15 cellular contexts compared by ENCODE assay signal in the genomic region with DNA sequence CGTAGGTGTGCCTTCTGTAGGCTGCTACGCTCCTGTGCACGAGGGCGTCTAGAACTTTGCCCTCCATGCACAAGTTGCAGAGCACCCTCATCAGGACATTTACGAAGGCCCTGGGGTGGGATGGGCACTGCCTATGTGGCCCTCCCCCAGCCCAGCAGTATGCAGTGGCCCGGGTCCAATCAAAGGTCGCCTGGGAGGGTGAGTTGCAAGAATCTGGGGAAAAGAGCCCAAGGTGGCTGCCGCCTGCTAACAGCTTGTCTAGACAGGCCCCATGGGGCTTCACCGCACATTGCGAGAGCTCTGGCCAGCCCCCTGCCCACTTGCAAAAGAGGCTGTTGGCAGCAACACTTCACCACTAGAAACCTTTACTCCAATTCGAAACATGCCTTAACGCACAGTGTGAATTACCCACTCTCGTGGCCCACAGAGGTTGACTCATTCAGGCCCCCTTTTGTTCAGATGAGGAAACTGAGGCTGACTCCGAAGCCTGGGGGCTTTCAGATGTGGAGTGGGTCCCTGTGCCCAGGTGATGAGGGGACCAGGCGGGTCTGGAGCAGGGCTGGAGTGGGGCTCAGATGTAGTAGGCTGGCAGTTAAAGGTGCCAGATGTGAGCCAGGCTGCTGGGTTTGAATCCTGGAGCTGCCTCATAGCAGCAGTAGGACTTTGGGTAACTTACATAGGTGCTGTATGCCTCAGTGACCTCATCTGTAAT. TPM values are rescaled to one million over a fixed set of nuclear protein-coding genes. Genes with fewer than 3 reads are reported as not detected.
DNase-seq lines count a peak whose midpoint lies in the region; ATAC-seq and TF ChIP-seq lines count a peak whose summit lies in the region.
"Had no signal": no experiment of that assay in that cellular context is flagged by ENCODE, and none has a peak within 500 bp of the region (broad histone marks: within the 10 kb centered on the region; RNA-seq: fewer than 3 reads in every experiment).

No MANE protein-coding gene starts in this region.

- H2BK15ac ChIP-seq in mesenchymal stem cell (ENCODE audit: low read depth, poor library complexity, severe bottlenecking) = peak overlapping the region; percentile 93

- no peak overlapping the region for H2AFZ ChIP-seq in mesenchymal stem cell (ENCODE audit: low read depth, low read length)

- TF ChIP-seq CTCF in HFF-Myc (IDR thresholded peaks at IDR 0.05; ENCODE audit: low read depth, low read length, missing control alignments) (no peak), coronary artery (IDR thresholded peaks at IDR 0.05) (no peak), suprapubic skin (IDR thresholded peaks at IDR 0.05) (no peak)

- no peak for ATAC-seq in GM21825 (IDR thresholded peaks at IDR 0.05; ENCODE audit: unreplicated experiment)
- ATAC-seq: foreskin keratinocyte had no signal

- peak overlapping the region; percentile 60 for H4K91ac ChIP-seq in mesenchymal stem cell (ENCODE audit: low read length)

- H2BK120ac ChIP-seq in mesenchymal stem cell (ENCODE audit: low read depth, low read length) = peak overlapping the region; percentile 73

- H4K8ac ChIP-seq in mesenchymal stem cell (ENCODE audit: low read length) = peak overlapping the region; percentile 83

- peak overlapping the region; percentile 21 for H2AK5ac ChIP-seq in mesenchymal stem cell (ENCODE audit: low read length, severe bottlenecking)

- H3K9me3 ChIP-seq in mesenchymal stem cell (ENCODE audit: control insufficient read depth, low read length) (no peaks in the 10 kb centered on the region), suprapubic skin (no peaks in the 10 kb centered on the region)

- H3K4me1 ChIP-seq in mesenchymal stem cell (ENCODE audit: control insufficient read depth, insufficient read depth, low read depth, low read length) = peaks cover 67% of the 10 kb centered on the region
- H3K4me1 ChIP-seq in suprapubic skin = peaks cover 9% of the 10 kb centered on the region
- H3K4me1 ChIP-seq: foreskin keratinocyte had no signal

- TF ChIP-seq EP300 in suprapubic skin (IDR thresholded peaks at IDR 0.05) = no peak

- H2BK12ac ChIP-seq in mesenchymal stem cell (ENCODE audit: low read length in 2 of 2) = peak overlapping the region; percentile 65

- H3K27ac ChIP-seq in coronary artery (peak overlapping the region; percentile 94 to 95), mesenchymal stem cell (ENCODE audit: low read length, poor library complexity, severe bottlenecking) (no peak overlapping the region), suprapubic skin (peak overlapping the region; percentile 19)
- H3K27ac ChIP-seq: foreskin keratinocyte, VCaP had no signal

- H3K23ac ChIP-seq in mesenchymal stem cell (ENCODE audit: low read length in 2 of 2) = no peak overlapping the region

- no peak for DNase-seq in HFF-Myc (ENCODE audit: extremely low read depth, low read depth)
- peak; percentile 80 for DNase-seq in coronary artery (ENCODE audit: low spot score)
- no peak for DNase-seq in mesenchymal stem cell
- DNase-seq in suprapubic skin (ENCODE audit: low spot score in 2 of 2) = no peak
- DNase-seq in DMS79 treated with DMSO at 0.1 percent for 48 hours (lab: John Stamatoyannopoulos, UW) = no peak
- no peak for DNase-seq in AML-193 (lab: John Stamatoyannopoulos, UW)
- DNase-seq in NCI-H187 treated with DMSO at 0.1 percent for 48 hours (lab: John Stamatoyannopoulos, UW) = no peak
- DNase-seq: activated naive CD4-positive, alpha-beta T cell; foreskin keratinocyte; H7; NCI-H2171 treated with DMSO at 0.1 percent for 48 hours; nephron progenitor cell had no signal

- WGBS in mesenchymal stem cell = 92% methylated on average over 15 of the region's 15 CpGs
- WGBS in suprapubic skin = 65% methylated on average over 15 of the region's 15 CpGs

- H3K27me3 ChIP-seq in mesenchymal stem cell (ENCODE audit: control insufficient read depth in 1 of 2, insufficient read depth in 1 of 2, low read length in 2 of 2) = no peaks in the 10 kb centered on the region
- H3K27me3 ChIP-seq in suprapubic skin = no peaks in the 10 kb centered on the region

- peaks cover 0 to 20% of the 10 kb centered on the region in 2 experiments for H3K36me3 ChIP-seq in mesenchymal stem cell (ENCODE audit: control insufficient read depth in 1 of 2, insufficient read depth in 2 of 2, low read depth in 1 of 2, low read length in 2 of 2)
- no peaks in the 10 kb centered on the region for H3K36me3 ChIP-seq in suprapubic skin

- H2BK5ac ChIP-seq in mesenchymal stem cell (ENCODE audit: low read depth, low read length, poor library complexity, severe bottlenecking) = no peak overlapping the region

- peak overlapping the region; percentile 83 to 88 for H3K18ac ChIP-seq in mesenchymal stem cell (ENCODE audit: low read depth in 1 of 2, low read length in 2 of 2)

- H3K4me2 ChIP-seq in mesenchymal stem cell (ENCODE audit: low read length, poor library complexity, severe bottlenecking) = no peak overlapping the region

- peak overlapping the region in 1 of 2 experiments; percentile 47 for H3K4ac ChIP-seq in mesenchymal stem cell (ENCODE audit: low read depth in 1 of 2, low read length in 2 of 2)

- TF ChIP-seq POLR2A in suprapubic skin (IDR thresholded peaks at IDR 0.05) = no peak

- no peak overlapping the region for H3K9ac ChIP-seq in mesenchymal stem cell (ENCODE audit: low read length)

- peaks cover 11% of the 10 kb centered on the region for H3K79me1 ChIP-seq in mesenchymal stem cell (replicated peaks; ENCODE audit: low read length, poor library complexity, severe bottlenecking)

- H3K14ac ChIP-seq in mesenchymal stem cell (ENCODE audit: low read length in 2 of 2) = peak overlapping the region in 1 of 2 experiments; percentile 35

- H3K4me3 ChIP-seq in HFF-Myc (replicated peaks; ENCODE audit: low read depth, low read length) = peak overlapping the region; percentile 64; the same call in 1 of the 2 replicates
- peak overlapping the region; percentile 85 for H3K4me3 ChIP-seq in coronary artery
- no peak overlapping the region for H3K4me3 ChIP-seq in mesenchymal stem cell (ENCODE audit: insufficient read depth in 1 of 2, low read depth in 1 of 2, low read length in 2 of 2)
- peak overlapping the region; percentile 42 for H3K4me3 ChIP-seq in suprapubic skin

RNA-seq across cellular contexts. Expression of a gene that starts 31.8 kb away (rescaled TPM):
- polyA plus RNA-seq in mesenchymal stem cell (2013, experiment 1 of 2) = 6.6 TPM
- polyA plus RNA-seq in mesenchymal stem cell (2013, experiment 2 of 2) = 6.3 TPM
- total RNA-seq in suprapubic skin = not detected
- total RNA-seq: foreskin keratinocyte, H7, HT-29 had no signal
- polyA plus RNA-seq: foreskin keratinocyte had no signal

RNA-seq across cellular contexts. Expression of a gene that starts 53.0 kb away (rescaled TPM):
- 13.0 TPM for polyA plus RNA-seq in mesenchymal stem cell (2013, experiment 1 of 2)
- 13.3 TPM for polyA plus RNA-seq in mesenchymal stem cell (2013, experiment 2 of 2)
- 10 to 100 TPM in 1 of 4 donors, 1 to 10 TPM in 3; 4.5 to 11.8 (median 5.8) TPM for total RNA-seq in suprapubic skin

Comparison
In these comparisons a context has a peak if more than half of its experiments do, and no peak if none do; other contexts are left out.
1. H3K4me3 ChIP-seq: peak in HFF-Myc (single experiment), coronary artery (single experiment) and suprapubic skin (single experiment); none in mesenchymal stem cell (0 of 2).